ENCODE assay signal across 7 cellular contexts in genomic region chr6:30647802-30648460, GRCh38. TPM values are rescaled to one million over a fixed set of nuclear protein-coding genes. Genes with fewer than 3 reads are reported as not detected.
A peak's percentile ranks its signal among the peaks of the same experiment; 100 is the strongest.
DNase-seq lines count a peak whose midpoint lies in the region; ATAC-seq and TF ChIP-seq lines count a peak whose summit lies in the region.

No MANE protein-coding gene starts in this region.

- no peaks in the 10 kb centered on the region for H3K9me2 ChIP-seq in Karpas-422 (replicated peaks; ENCODE audit: insufficient read depth, low read length)

- peaks cover 19% of the 10 kb centered on the region for H3K4me1 ChIP-seq in Karpas-422 (ENCODE audit: low read length)

- H3K27ac ChIP-seq in Karpas-422 (ENCODE audit: low read length): peak overlapping the region; percentile 79

- H2AFZ ChIP-seq in Karpas-422 (ENCODE audit: low read length): peak overlapping the region; percentile 94; the same call in 1 of the 2 replicates

- peak overlapping the region; percentile 91 for H3K27ac Mint-ChIP-seq in activated naive CD8-positive, alpha-beta T cell treated with anti-CD3 and anti-CD28 coated beads, Interleukin-2, amount 10 ng/mL, durations not matched to agents 7 days and 5 days

- DNase-seq in Karpas-422: no peak
- DNase-seq in activated naive CD8-positive, alpha-beta T cell treated with anti-CD3 and anti-CD28 coated beads, Interleukin-2, amount 10 ng/mL, durations not matched to agents 7 days and 5 days: no peak
- peak; percentile 33 to 43 for DNase-seq in stimulated activated CD8-positive, alpha-beta memory T cell treated with anti-CD3 and anti-CD28 coated beads, Interleukin-4, amount 100 ng/mL, for 4 hours (ENCODE audit: low read depth in 2 of 2, low spot score in 1 of 2)
- no peak for DNase-seq in GDM1 (lab: John Stamatoyannopoulos, UW)
- DNase-seq in ACHN: no peak

- H3K4me2 ChIP-seq in Karpas-422 (ENCODE audit: low read depth, low read length, poor library complexity, severe bottlenecking): peak overlapping the region; percentile 89

- peak overlapping the region; percentile 86 for H3K4me3 Mint-ChIP-seq in activated naive CD8-positive, alpha-beta T cell treated with anti-CD3 and anti-CD28 coated beads, Interleukin-2, amount 10 ng/mL, durations not matched to agents 7 days and 5 days

- in situ Hi-C loops in ACHN (cut with HindIII; ENCODE audit: low pct_ligation_motif_present, low pct_unique_long_range_greater_than_20kb, low sequenced_read_pairs): no loop called here

- TF ChIP-seq CTCF in GM12875 (IDR thresholded peaks at IDR 0.05; ENCODE audit: borderline replicate concordance, insufficient read depth, low read depth, low read length): no peak

- no peaks in the 10 kb centered on the region for H3K27me3 Mint-ChIP-seq in activated naive CD8-positive, alpha-beta T cell treated with anti-CD3 and anti-CD28 coated beads, Interleukin-2, amount 10 ng/mL, durations not matched to agents 7 days and 5 days

- no peak for ATAC-seq in activated naive CD8-positive, alpha-beta T cell treated with anti-CD3 and anti-CD28 coated beads, Interleukin-2, amount 10 ng/mL, durations not matched to agents 7 days and 5 days (ENCODE audit: low read depth)

- H3K79me2 ChIP-seq in Karpas-422 (ENCODE audit: low read length): peaks cover 54% of the 10 kb centered on the region

- peak overlapping the region; percentile 86 for H3K4me3 ChIP-seq in GM12875 (ENCODE audit: low read depth, low read length)
- peak overlapping the region; percentile 85 for H3K4me3 ChIP-seq in Karpas-422 (ENCODE audit: low read length)
- H3K4me3 ChIP-seq in iPS-18c (ENCODE audit: insufficient read depth, low read depth, low read length): peak overlapping the region; percentile 95

- no peaks in the 10 kb centered on the region for H3K9me3 Mint-ChIP-seq in activated naive CD8-positive, alpha-beta T cell treated with anti-CD3 and anti-CD28 coated beads, Interleukin-2, amount 10 ng/mL, durations not matched to agents 7 days and 5 days

- peaks cover 31% of the 10 kb centered on the region for H3K4me1 Mint-ChIP-seq in activated naive CD8-positive, alpha-beta T cell treated with anti-CD3 and anti-CD28 coated beads, Interleukin-2, amount 10 ng/mL, durations not matched to agents 7 days and 5 days

- H3K9ac ChIP-seq in Karpas-422 (ENCODE audit: low read length): peak overlapping the region; percentile 96

- no peaks in the 10 kb centered on the region for H3K27me3 ChIP-seq in Karpas-422 (ENCODE audit: low read length)

- H4K20me1 ChIP-seq in Karpas-422 (ENCODE audit: insufficient read depth, low read depth, low read length): peaks cover 8% of the 10 kb centered on the region; the same call in 1 of the 2 replicates

- peaks cover 4% of the 10 kb centered on the region; the same call in 1 of the 2 replicates for H3K36me3 ChIP-seq in Karpas-422 (ENCODE audit: insufficient read depth, low read length)

- peaks cover 24% of the 10 kb centered on the region for H3K36me3 Mint-ChIP-seq in activated naive CD8-positive, alpha-beta T cell treated with anti-CD3 and anti-CD28 coated beads, Interleukin-2, amount 10 ng/mL, durations not matched to agents 7 days and 5 days

- H3K9me3 ChIP-seq in Karpas-422 (ENCODE audit: low read length): no peaks in the 10 kb centered on the region
- no peaks in the 10 kb centered on the region for H3K9me3 ChIP-seq in iPS-18c (ENCODE audit: control insufficient read depth, insufficient read depth, low read length)

- POLR2A ChIA-PET in activated naive CD8-positive, alpha-beta T cell treated with anti-CD3 and anti-CD28 coated beads, Interleukin-2, amount 10 ng/mL, durations not matched to agents 7 days and 5 days (lab: Charles Lee): interaction anchor here (0.6 to 1.2 kb wide), 6 partner anchors 20 to 266 kb away, joined by 3 to 8 read pairs (median 4); partner anchors contain the start of genes DHX16, MRPS18B, PPP1R10 and VARS2

RNA-seq across cellular contexts. Expression of gene C6orf136, which starts 1.0 kb away (rescaled TPM):
- 5.6 and 10.0 TPM in 2 replicates for total RNA-seq in Karpas-422 (2014; rRNA removed; shearing (Covaris generic); ENCODE audit: low replicate concordance)
- total RNA-seq in activated naive CD8-positive, alpha-beta T cell treated with anti-CD3 and anti-CD28 coated beads, Interleukin-2, amount 10 ng/mL, durations not matched to agents 7 days and 5 days: 10 to 100 TPM; 33.5 to 34.3 TPM

RNA-seq across cellular contexts. Expression of gene ATAT1, which starts 21.3 kb away (rescaled TPM):
- total RNA-seq in Karpas-422 (2014; rRNA removed; shearing (Covaris generic); ENCODE audit: low replicate concordance): 9.6 and 10.3 TPM in 2 replicates
- total RNA-seq in activated naive CD8-positive, alpha-beta T cell treated with anti-CD3 and anti-CD28 coated beads, Interleukin-2, amount 10 ng/mL, durations not matched to agents 7 days and 5 days: 10 to 100 TPM; 11.2 to 13.5 TPM

RNA-seq across cellular contexts. Expression of gene DHX16, which starts 24.9 kb away (rescaled TPM):
- 26.5 and 36.1 TPM in 2 replicates for total RNA-seq in Karpas-422 (2014; rRNA removed; shearing (Covaris generic); ENCODE audit: low replicate concordance)
- total RNA-seq in activated naive CD8-positive, alpha-beta T cell treated with anti-CD3 and anti-CD28 coated beads, Interleukin-2, amount 10 ng/mL, durations not matched to agents 7 days and 5 days: 10 to 100 TPM; 42.9 to 44.2 TPM

RNA-seq across cellular contexts. Expression of gene MRPS18B, which starts 30.3 kb away (rescaled TPM):
- total RNA-seq in Karpas-422 (2014; rRNA removed; shearing (Covaris generic); ENCODE audit: low replicate concordance): 59.2 and 119 TPM in 2 replicates
- 10 to 100 TPM; 43.8 to 44.5 TPM for total RNA-seq in activated naive CD8-positive, alpha-beta T cell treated with anti-CD3 and anti-CD28 coated beads, Interleukin-2, amount 10 ng/mL, durations not matched to agents 7 days and 5 days

RNA-seq across cellular contexts. Expression of gene PPP1R10, which starts 30.9 kb away (rescaled TPM):
- 64.3 and 170 TPM in 2 replicates for total RNA-seq in Karpas-422 (2014; rRNA removed; shearing (Covaris generic); ENCODE audit: low replicate concordance)
- total RNA-seq in activated naive CD8-positive, alpha-beta T cell treated with anti-CD3 and anti-CD28 coated beads, Interleukin-2, amount 10 ng/mL, durations not matched to agents 7 days and 5 days: 100 to 1,000 TPM; 140 to 151 TPM

Comparison
In these comparisons a context has a peak if more than half of its experiments do, and no peak if none do; other contexts are left out.
1. DNase-seq: peak in stimulated activated CD8-positive, alpha-beta memory T cell treated with anti-CD3 and anti-CD28 coated beads, Interleukin-4, amount 100 ng/mL, for 4 hours (2 of 2); none in Karpas-422 (single experiment), activated naive CD8-positive, alpha-beta T cell treated with anti-CD3 and anti-CD28 coated beads, Interleukin-2, amount 10 ng/mL, durations not matched to agents 7 days and 5 days (single experiment), GDM1 (single experiment) and ACHN (single experiment).
2. Peak in every context shown above with its lines, with median percentiles within 50 percentile points of each other: H3K4me3 ChIP-seq.